Comparison of ENCODE assay signal across 12 cellular contexts in the genomic region with DNA sequence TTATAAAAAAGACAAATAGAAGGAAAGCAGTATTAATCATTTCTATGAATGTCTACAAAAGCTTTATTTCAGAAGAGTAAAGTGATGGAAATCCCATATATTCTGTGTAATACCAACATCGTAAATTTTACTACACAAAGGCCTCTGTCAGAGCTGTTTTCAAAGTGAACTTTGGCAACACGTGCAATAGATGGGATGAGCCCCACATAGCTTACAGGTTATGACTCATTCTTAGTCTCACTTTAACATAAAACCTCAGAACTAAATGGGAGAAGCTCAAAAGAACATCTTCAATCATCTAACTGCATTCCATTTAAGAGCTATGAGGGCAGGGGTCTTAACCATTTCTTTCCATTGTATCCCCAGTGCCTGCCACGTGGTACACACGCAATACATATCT. TPM values are rescaled to one million over a fixed set of nuclear protein-coding genes. Genes with fewer than 3 reads are reported as not detected.
A peak's percentile ranks its signal among the peaks of the same experiment; 100 is the strongest.
DNase-seq lines count a peak whose midpoint lies in the region; ATAC-seq and TF ChIP-seq lines count a peak whose summit lies in the region.
"Had no signal": no experiment of that assay in that cellular context is flagged by ENCODE, and none has a peak within 500 bp of the region (broad histone marks: within the 10 kb centered on the region; RNA-seq: fewer than 3 reads in every experiment).

No MANE protein-coding gene starts in this region.

- H3K27ac Mint-ChIP-seq in activated CD8-positive, alpha-beta T cell treated with anti-CD3 and anti-CD28 coated beads, Interleukin-2, amount 10 ng/mL, durations not matched to agents 7 days and 5 days, result peak overlapping the region; percentile 18
- H3K27ac Mint-ChIP-seq in CD14-positive monocyte, result no peak overlapping the region

- H3K36me3 Mint-ChIP-seq in activated CD8-positive, alpha-beta T cell treated with anti-CD3 and anti-CD28 coated beads, Interleukin-2, amount 10 ng/mL, durations not matched to agents 7 days and 5 days (ENCODE audit: low read depth), result peaks cover 75% of the 10 kb centered on the region
- H3K36me3 Mint-ChIP-seq in CD14-positive monocyte, result peaks cover 72 to 78% of the 10 kb centered on the region in 2 donors

- no peak overlapping the region for H3K4me3 Mint-ChIP-seq in activated CD8-positive, alpha-beta T cell treated with anti-CD3 and anti-CD28 coated beads, Interleukin-2, amount 10 ng/mL, durations not matched to agents 7 days and 5 days
- no peak overlapping the region for H3K4me3 Mint-ChIP-seq in CD14-positive monocyte

- H3K36me3 ChIP-seq in A673 (ENCODE audit: insufficient read depth, low read length, poor library complexity, severe bottlenecking), result peaks cover 75% of the 10 kb centered on the region
- peaks cover 41 to 60% of the 10 kb centered on the region in 2 experiments for H3K36me3 ChIP-seq in HEK293 (ENCODE audit: control insufficient read depth in 2 of 2, insufficient read depth in 1 of 2, low read length in 2 of 2)

- no peak overlapping the region for H3K4me3 ChIP-seq in A673 (ENCODE audit: low read depth, low read length, poor library complexity, severe bottlenecking)
- no peak overlapping the region for H3K4me3 ChIP-seq in HEK293 (ENCODE audit: low read depth, low read length)
- H3K4me3 ChIP-seq in fibroblast of villous mesenchyme (ENCODE audit: low read depth, low read length), result no peak overlapping the region

- H3K4me1 Mint-ChIP-seq in activated CD8-positive, alpha-beta T cell treated with anti-CD3 and anti-CD28 coated beads, Interleukin-2, amount 10 ng/mL, durations not matched to agents 7 days and 5 days (ENCODE audit: low read depth), result peaks cover 50% of the 10 kb centered on the region
- H3K4me1 Mint-ChIP-seq in CD14-positive monocyte, result no peaks in the 10 kb centered on the region

- no peaks in the 10 kb centered on the region for H3K9me3 Mint-ChIP-seq in activated CD8-positive, alpha-beta T cell treated with anti-CD3 and anti-CD28 coated beads, Interleukin-2, amount 10 ng/mL, durations not matched to agents 7 days and 5 days (ENCODE audit: insufficient read depth)
- H3K9me3 Mint-ChIP-seq in CD14-positive monocyte, result no peaks in the 10 kb centered on the region

- DNase-seq in A673 (ENCODE audit: low spot score) (peak; percentile 71), fibroblast of villous mesenchyme (ENCODE audit: low read depth) (peak; percentile 71), DMS 273 (lab: John Stamatoyannopoulos, UW; ENCODE audit: unreplicated experiment) (no peak), CD14-positive monocyte (ENCODE audit: low spot score) (no peak)
- DNase-seq in activated CD8-positive, alpha-beta T cell treated with anti-CD3 and anti-CD28 coated beads, Interleukin-2, amount 10 ng/mL, durations not matched to agents 7 days and 5 days, result no peak
- DNase-seq: COR-L47; H7; NCI-H2171 treated with DMSO at 0.1 percent for 48 hours; stimulated activated CD4-positive, alpha-beta T cell treated with anti-CD3 and anti-CD28 coated beads, Interleukin-12 subunit alpha, Interleukin-12 subunit beta, amount 100 ng/mL, for 4 hours had no signal

- peak; percentile 58 for ATAC-seq in activated CD8-positive, alpha-beta T cell treated with anti-CD3 and anti-CD28 coated beads, Interleukin-2, amount 10 ng/mL, durations not matched to agents 7 days and 5 days
- ATAC-seq in HG03095 (IDR thresholded peaks at IDR 0.05; ENCODE audit: unreplicated experiment) (no peak), HG02623 (IDR thresholded peaks at IDR 0.05; ENCODE audit: unreplicated experiment) (no peak)

- H3K9me3 ChIP-seq in A673 (ENCODE audit: low read depth, low read length, poor library complexity, severe bottlenecking) (no peaks in the 10 kb centered on the region), HEK293 (ENCODE audit: control insufficient read depth, insufficient read depth, low read depth, low read length) (no peaks in the 10 kb centered on the region)

- intact Hi-C loops in A673 (cut with micrococcal nuclease; ENCODE audit: unreplicated experiment) (no loop called here), CD14-positive monocyte (cut with micrococcal nuclease) (no loop called here)

- no peaks in the 10 kb centered on the region for H3K27me3 ChIP-seq in A673 (replicated peaks; ENCODE audit: insufficient read depth, low read depth, low read length, poor library complexity)

- POLR2A ChIA-PET in A673 (lab: Charles Lee; ENCODE audit: low non-redundant PET) (interaction anchor here (0.7 kb wide), 1 partner anchor 46 kb away, joined by 4 read pairs; no protein-coding TSS in a partner anchor), HEK293 (lab: Yijun Ruan, JAX) (interaction anchor here (0.6 to 2.1 kb wide), 4 partner anchors 11 to 58 kb away, joined by 3 to 14 read pairs (median 3); a partner anchor contains a TSS)
- POLR2A ChIA-PET in activated CD8-positive, alpha-beta T cell treated with anti-CD3 and anti-CD28 coated beads, Interleukin-2, amount 10 ng/mL, durations not matched to agents 7 days and 5 days (lab: Charles Lee), result interaction anchor here (3.0 to 3.2 kb wide), 2 partner anchors 11 to 46 kb away, joined by 8 to 26 read pairs; a partner anchor contains a TSS

- CTCF ChIA-PET in A673 (lab: Charles Lee) (no interaction called here), HEK293 (lab: Yijun Ruan, JAX) (interaction anchor here (0.7 to 1.7 kb wide), 5 partner anchors 11 to 101 kb away, joined by 3 to 5 read pairs (median 4); a partner anchor contains a TSS)
- CTCF ChIA-PET in activated CD8-positive, alpha-beta T cell treated with anti-CD3 and anti-CD28 coated beads, Interleukin-2, amount 10 ng/mL, durations not matched to agents 7 days and 5 days (lab: Charles Lee), result interaction anchor here (1.0 to 4.3 kb wide), 3 partner anchors 28 to 70 kb away, joined by 3 to 20 read pairs (median 3); no protein-coding TSS in a partner anchor

- H3K27ac ChIP-seq in A673 (ENCODE audit: low read depth, low read length, poor library complexity, severe bottlenecking) (peak overlapping the region; percentile 56), HEK293 (ENCODE audit: extremely low read depth, low read depth, low read length) (no peak overlapping the region)

- TF ChIP-seq CTCF in A673 (conservative IDR thresholded peaks at IDR 0.05; ENCODE audit: low read depth, low read length) (no peak), HEK293 (tag by site-specific recombination; IDR thresholded peaks at IDR 0.05) (no peak), fibroblast of villous mesenchyme (IDR thresholded peaks at IDR 0.05; ENCODE audit: insufficient read depth, low read depth, low read length) (no peak), CD14-positive monocyte (IDR thresholded peaks at IDR 0.05) (no peak)

- no peaks in the 10 kb centered on the region for H3K27me3 Mint-ChIP-seq in activated CD8-positive, alpha-beta T cell treated with anti-CD3 and anti-CD28 coated beads, Interleukin-2, amount 10 ng/mL, durations not matched to agents 7 days and 5 days (ENCODE audit: low read depth)
- no peaks in the 10 kb centered on the region for H3K27me3 Mint-ChIP-seq in CD14-positive monocyte (ENCODE audit: low read depth in 3 of 3)

- BruUV-seq in A673 (replicated peaks; lab: Mats Ljungman, UMichigan), result no TSS peak

- H3K4me1 ChIP-seq in A673 (ENCODE audit: insufficient read depth, low read length, poor library complexity, severe bottlenecking), result peaks cover 19% of the 10 kb centered on the region
- H3K4me1 ChIP-seq in HEK293 (ENCODE audit: control insufficient read depth, insufficient read depth, low read length), result no peaks in the 10 kb centered on the region

TF ChIP-seq in HEK293, 187 proteins besides CTCF, POLR2A, EP300 and RAD21 (continues in another document):
- TF ChIP-seq ZNF585B (tag by site-specific recombination; IDR thresholded peaks at IDR 0.05) (no peak), GLI4 (tag by site-specific recombination; IDR thresholded peaks at IDR 0.05) (no peak), ZNF677 (tag by site-specific recombination; IDR thresholded peaks at IDR 0.05) (no peak), ZNF670 (tag by site-specific recombination; IDR thresholded peaks at IDR 0.05; ENCODE audit: low read depth) (no peak)
- TF ChIP-seq, protein P1, sequence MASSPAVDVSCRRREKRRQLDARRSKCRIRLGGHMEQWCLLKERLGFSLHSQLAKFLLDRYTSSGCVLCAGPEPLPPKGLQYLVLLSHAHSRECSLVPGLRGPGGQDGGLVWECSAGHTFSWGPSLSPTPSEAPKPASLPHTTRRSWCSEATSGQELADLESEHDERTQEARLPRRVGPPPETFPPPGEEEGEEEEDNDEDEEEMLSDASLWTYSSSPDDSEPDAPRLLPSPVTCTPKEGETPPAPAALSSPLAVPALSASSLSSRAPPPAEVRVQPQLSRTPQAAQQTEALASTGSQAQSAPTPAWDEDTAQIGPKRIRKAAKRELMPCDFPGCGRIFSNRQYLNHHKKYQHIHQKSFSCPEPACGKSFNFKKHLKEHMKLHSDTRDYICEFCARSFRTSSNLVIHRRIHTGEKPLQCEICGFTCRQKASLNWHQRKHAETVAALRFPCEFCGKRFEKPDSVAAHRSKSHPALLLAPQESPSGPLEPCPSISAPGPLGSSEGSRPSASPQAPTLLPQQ (tag by site-specific recombination; IDR thresholded peaks at IDR 0.05), result 0 out of 2 replicates have a peak, but pooled peaks have one; percentile 19
- TF ChIP-seq, protein P2, sequence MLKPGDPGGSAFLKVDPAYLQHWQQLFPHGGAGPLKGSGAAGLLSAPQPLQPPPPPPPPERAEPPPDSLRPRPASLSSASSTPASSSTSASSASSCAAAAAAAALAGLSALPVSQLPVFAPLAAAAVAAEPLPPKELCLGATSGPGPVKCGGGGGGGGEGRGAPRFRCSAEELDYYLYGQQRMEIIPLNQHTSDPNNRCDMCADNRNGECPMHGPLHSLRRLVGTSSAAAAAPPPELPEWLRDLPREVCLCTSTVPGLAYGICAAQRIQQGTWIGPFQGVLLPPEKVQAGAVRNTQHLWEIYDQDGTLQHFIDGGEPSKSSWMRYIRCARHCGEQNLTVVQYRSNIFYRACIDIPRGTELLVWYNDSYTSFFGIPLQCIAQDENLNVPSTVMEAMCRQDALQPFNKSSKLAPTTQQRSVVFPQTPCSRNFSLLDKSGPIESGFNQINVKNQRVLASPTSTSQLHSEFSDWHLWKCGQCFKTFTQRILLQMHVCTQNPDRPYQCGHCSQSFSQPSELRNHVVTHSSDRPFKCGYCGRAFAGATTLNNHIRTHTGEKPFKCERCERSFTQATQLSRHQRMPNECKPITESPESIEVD (tag by site-specific recombination; IDR thresholded peaks at IDR 0.05), result peak; percentile 59

RNA-seq across cellular contexts. Expression of a gene that starts 11.5 kb away (rescaled TPM):
- total RNA-seq in A673 (2021), result 88.7 and 94.8 TPM in 2 replicates
- 10 to 100 TPM; 62.8 to 67.2 TPM for total RNA-seq in activated CD8-positive, alpha-beta T cell treated with anti-CD3 and anti-CD28 coated beads, Interleukin-2, amount 10 ng/mL, durations not matched to agents 7 days and 5 days
- total RNA-seq in fibroblast of villous mesenchyme, result 32.2 and 47.5 TPM in 2 replicates
- 10 to 100 TPM; 26.7 to 48.8 TPM for polyA plus RNA-seq in CD14-positive monocyte

RNA-seq across cellular contexts. Expression of a gene that starts 43.8 kb away (rescaled TPM):
- 449 and 493 TPM in 2 replicates for total RNA-seq in A673 (2021)
- 10 to 100 TPM; 38.2 to 38.4 TPM for total RNA-seq in activated CD8-positive, alpha-beta T cell treated with anti-CD3 and anti-CD28 coated beads, Interleukin-2, amount 10 ng/mL, durations not matched to agents 7 days and 5 days
- 26.8 and 31.2 TPM in 2 replicates for total RNA-seq in fibroblast of villous mesenchyme
- 10 to 100 TPM; 29.9 to 38.5 TPM for polyA plus RNA-seq in CD14-positive monocyte

Comparison
In these comparisons a context has a peak if more than half of its experiments do, and no peak if none do; other contexts are left out.
1. DNase-seq: peak in A673 (single experiment) and fibroblast of villous mesenchyme (single experiment); none in activated CD8-positive, alpha-beta T cell treated with anti-CD3 and anti-CD28 coated beads, Interleukin-2, amount 10 ng/mL, durations not matched to agents 7 days and 5 days (single experiment), DMS 273 (single experiment) and CD14-positive monocyte (single experiment).
2. RNA of a gene that starts 43.8 kb away (total RNA-seq): 449 to 493 TPM in A673; 38.2 to 38.4 TPM in activated CD8-positive, alpha-beta T cell treated with anti-CD3 and anti-CD28 coated beads, Interleukin-2, amount 10 ng/mL, durations not matched to agents 7 days and 5 days and 26.8 to 31.2 TPM in fibroblast of villous mesenchyme; every median in the first group is over 10 times any median in the second.